ENCODE assay signal across 12 cellular contexts in genomic region chr20:31594002-31594557, GRCh38. TPM values are rescaled to one million over a fixed set of nuclear protein-coding genes. Genes with fewer than 3 reads are reported as not detected.
A peak's percentile ranks its signal among the peaks of the same experiment; 100 is the strongest.
DNase-seq lines count a peak whose midpoint lies in the region; ATAC-seq and TF ChIP-seq lines count a peak whose summit lies in the region.
"Had no signal": no experiment of that assay in that cellular context is flagged by ENCODE, and none has a peak within 500 bp of the region (broad histone marks: within the 10 kb centered on the region; RNA-seq: fewer than 3 reads in every experiment).

No MANE protein-coding gene starts in this region.

- H3K4me1 ChIP-seq in Caco-2 = peaks cover 25% of the 10 kb centered on the region
- H3K4me1 ChIP-seq in PC-9 (replicated peaks; ENCODE audit: insufficient read depth) = peaks cover 60% of the 10 kb centered on the region
- peaks cover 28% of the 10 kb centered on the region for H3K4me1 ChIP-seq in foreskin keratinocyte
- no peaks in the 10 kb centered on the region for H3K4me1 ChIP-seq in CD8-positive, alpha-beta T cell (ENCODE audit: insufficient read depth, low read length)
- no peaks in the 10 kb centered on the region for H3K4me1 ChIP-seq in ovary (ENCODE audit: insufficient read depth)

- TF ChIP-seq EP300 in ovary (IDR thresholded peaks at IDR 0.05) = no peak

- TF ChIP-seq CTCF in Caco-2 (IDR thresholded peaks at IDR 0.05; ENCODE audit: insufficient read depth in 1 of 2, low read depth in 1 of 2, low read length in 1 of 2, severe bottlenecking in 1 of 2, unreplicated experiment in 1 of 2) = no peak
- no peak for TF ChIP-seq CTCF in PC-9 (conservative IDR thresholded peaks at IDR 0.05)
- TF ChIP-seq CTCF in foreskin keratinocyte (conservative IDR thresholded peaks at IDR 0.05) = no peak
- no peak for TF ChIP-seq CTCF in progenitor cell of endocrine pancreas (IDR thresholded peaks at IDR 0.05; ENCODE audit: unreplicated experiment)
- TF ChIP-seq CTCF in CD8-positive, alpha-beta T cell (IDR thresholded peaks at IDR 0.05) = no peak
- no peak for TF ChIP-seq CTCF in ovary (IDR thresholded peaks at IDR 0.05)

- WGBS in ovary, 3 donors = 85 to 92% (median 91%) methylated on average over 13 of the region's 13 CpGs

- no peak overlapping the region for H3K4me3 Mint-ChIP-seq in Caco-2 (ENCODE audit: unreplicated experiment)
- H3K4me3 Mint-ChIP-seq in progenitor cell of endocrine pancreas (ENCODE audit: low read depth) = no peak overlapping the region
- H3K4me3 Mint-ChIP-seq in CD8-positive, alpha-beta T cell = no peak overlapping the region
- H3K4me3 Mint-ChIP-seq: activated CD8-positive, alpha-beta T cell treated with anti-CD3 and anti-CD28 coated beads, Interleukin-2, amount 10 ng/mL, durations not matched to agents 7 days and 5 days had no signal

- H3K27ac Mint-ChIP-seq in Caco-2 (ENCODE audit: unreplicated experiment) (peak overlapping the region; percentile 61), progenitor cell of endocrine pancreas (peak overlapping the region; percentile 74)
- no peak overlapping the region for H3K27ac Mint-ChIP-seq in CD8-positive, alpha-beta T cell
- H3K27ac Mint-ChIP-seq: activated CD8-positive, alpha-beta T cell treated with anti-CD3 and anti-CD28 coated beads, Interleukin-2, amount 10 ng/mL, durations not matched to agents 7 days and 5 days had no signal

- ATAC-seq in foreskin keratinocyte (no peak), HG03097 (IDR thresholded peaks at IDR 0.05; ENCODE audit: low FRiP score, unreplicated experiment) (no peak)
- no peak for ATAC-seq in CD8-positive, alpha-beta T cell
- ATAC-seq: activated CD8-positive, alpha-beta T cell treated with anti-CD3 and anti-CD28 coated beads, Interleukin-2, amount 10 ng/mL, durations not matched to agents 7 days and 5 days had no signal

- CTCF ChIA-PET in Caco-2 (lab: Charles Lee) (interaction anchor here (0.7 to 2.5 kb wide), 5 partner anchors 9 to 34 kb away, joined by 3 to 18 read pairs (median 9); no protein-coding TSS in a partner anchor), PC-9 (lab: Charles Lee) (interaction anchor here (0.7 to 1.9 kb wide), 4 partner anchors 10 to 27 kb away, joined by 3 to 21 read pairs (median 8); no protein-coding TSS in a partner anchor)
- CTCF ChIA-PET in CD8-positive, alpha-beta T cell (lab: Charles Lee) = interaction anchor here (1.0 to 1.9 kb wide), 4 partner anchors 18 to 31 kb away, joined by 4 to 11 read pairs (median 7); no protein-coding TSS in a partner anchor

- no peak overlapping the region for H3K4me3 ChIP-seq in Caco-2 (ENCODE audit: low read depth, low read length)
- peak overlapping the region; percentile 43; the same call in 1 of the 2 replicates for H3K4me3 ChIP-seq in PC-9
- H3K4me3 ChIP-seq in CD8-positive, alpha-beta T cell (ENCODE audit: low read depth, low read length) = no peak overlapping the region
- H3K4me3 ChIP-seq in ovary = no peak overlapping the region

- H3K36me3 Mint-ChIP-seq in Caco-2 (ENCODE audit: insufficient read depth, unreplicated experiment) (no peaks in the 10 kb centered on the region), progenitor cell of endocrine pancreas (ENCODE audit: insufficient read depth) (no peaks in the 10 kb centered on the region)
- H3K36me3 Mint-ChIP-seq in CD8-positive, alpha-beta T cell = no peaks in the 10 kb centered on the region

- no peaks in the 10 kb centered on the region for H4K20me1 ChIP-seq in PC-9 (ENCODE audit: insufficient read depth)

- peaks cover 15% of the 10 kb centered on the region for H3K79me2 ChIP-seq in PC-9 (ENCODE audit: low read depth)

- peak overlapping the region; percentile 66 for H3K4me2 ChIP-seq in PC-9

- H3K9me3 Mint-ChIP-seq in Caco-2 (ENCODE audit: unreplicated experiment) = no peaks in the 10 kb centered on the region
- H3K9me3 Mint-ChIP-seq in progenitor cell of endocrine pancreas (ENCODE audit: low read depth) = no peaks in the 10 kb centered on the region
- H3K9me3 Mint-ChIP-seq in CD8-positive, alpha-beta T cell = no peaks in the 10 kb centered on the region

- H3K27me3 ChIP-seq in Caco-2 (replicated peaks; ENCODE audit: control insufficient read depth, insufficient read depth, low read length) (no peaks in the 10 kb centered on the region), PC-9 (ENCODE audit: insufficient read depth, low read depth) (no peaks in the 10 kb centered on the region), foreskin keratinocyte (no peaks in the 10 kb centered on the region), ovary (no peaks in the 10 kb centered on the region)
- H3K27me3 ChIP-seq in CD8-positive, alpha-beta T cell (ENCODE audit: insufficient read depth, low read length) = no peaks in the 10 kb centered on the region

- no peaks in the 10 kb centered on the region for H3K9me2 ChIP-seq in PC-9 (ENCODE audit: insufficient read depth)

- H3K9me3 ChIP-seq in Caco-2 = no peaks in the 10 kb centered on the region
- no peaks in the 10 kb centered on the region for H3K9me3 ChIP-seq in PC-9 (ENCODE audit: insufficient read depth, low read depth)
- no peaks in the 10 kb centered on the region for H3K9me3 ChIP-seq in CD8-positive, alpha-beta T cell (ENCODE audit: low read length)
- H3K9me3 ChIP-seq in ovary = no peaks in the 10 kb centered on the region

- H3K27me3 Mint-ChIP-seq in Caco-2 (ENCODE audit: insufficient read depth, unreplicated experiment) = no peaks in the 10 kb centered on the region
- no peaks in the 10 kb centered on the region for H3K27me3 Mint-ChIP-seq in progenitor cell of endocrine pancreas
- peaks cover 5% of the 10 kb centered on the region for H3K27me3 Mint-ChIP-seq in CD8-positive, alpha-beta T cell (ENCODE audit: low read depth)

- no TSS peak for BruUV-seq in Caco-2 (replicated peaks; lab: Mats Ljungman, UMichigan)
- BruUV-seq in PC-9 (replicated peaks; lab: Mats Ljungman, UMichigan) = no TSS peak

- no peak for TF ChIP-seq POLR2A in ovary (IDR thresholded peaks at IDR 0.05)

- H2AFZ ChIP-seq in PC-9 = no peak overlapping the region

- H3F3A ChIP-seq in PC-9 (ENCODE audit: insufficient read depth, low read depth) = peaks cover 73% of the 10 kb centered on the region

- intact Hi-C loops in Caco-2 (cut with micrococcal nuclease; ENCODE audit: unreplicated experiment) (no loop called here), PC-9 (cut with micrococcal nuclease; ENCODE audit: unreplicated experiment) (no loop called here), ovary (cut with DNase I) (no loop called here)
- intact Hi-C loops in CD8-positive, alpha-beta T cell (cut with DNase I, micrococcal nuclease) = no loop called here

- POLR2A ChIA-PET in Caco-2 (lab: Charles Lee) = interaction anchor here (1.1 kb wide), 1 partner anchor 10 kb away, joined by 6 read pairs; no protein-coding TSS in a partner anchor
- POLR2A ChIA-PET in PC-9 (lab: Charles Lee; ENCODE audit: unreplicated experiment) = interaction anchor here (0.6 to 2.2 kb wide), 9 partner anchors 9 to 135 kb away, joined by 3 to 82 read pairs (median 26); partner anchors contain the start of gene ID1
- POLR2A ChIA-PET in CD8-positive, alpha-beta T cell (lab: Charles Lee) = no interaction called here

- H3K27ac ChIP-seq in PC-9 (peak overlapping the region; percentile 96), foreskin keratinocyte (peak overlapping the region; percentile 59), ovary (no peak overlapping the region)
- no peak overlapping the region for H3K27ac ChIP-seq in CD8-positive, alpha-beta T cell (ENCODE audit: low read depth, low read length)

- H3K4me1 Mint-ChIP-seq in Caco-2 (ENCODE audit: low read depth, unreplicated experiment) (peaks cover 26% of the 10 kb centered on the region), progenitor cell of endocrine pancreas (ENCODE audit: low read depth) (peaks cover 22% of the 10 kb centered on the region)
- H3K4me1 Mint-ChIP-seq in CD8-positive, alpha-beta T cell (ENCODE audit: low read depth) = no peaks in the 10 kb centered on the region

- DNase-seq in Caco-2 (no peak), PC-9 (no peak), foreskin keratinocyte (no peak), progenitor cell of endocrine pancreas (ENCODE audit: low spot score, unreplicated experiment) (no peak), ovary (no peak), NCI-H146 treated with DMSO at 0.1 percent for 48 hours (lab: John Stamatoyannopoulos, UW; ENCODE audit: unreplicated experiment) (no peak)
- no peak for DNase-seq in CD8-positive, alpha-beta T cell
- DNase-seq: activated CD8-positive, alpha-beta T cell treated with anti-CD3 and anti-CD28 coated beads, Interleukin-2, amount 10 ng/mL, durations not matched to agents 7 days and 5 days; effector CD4-positive, alpha-beta T cell; stimulated activated CD4-positive, alpha-beta T cell treated with anti-CD3 and anti-CD28 coated beads, Interleukin-15, amount 100 ng/mL, for 24 hours had no signal

- H3K36me3 ChIP-seq in Caco-2 (ENCODE audit: control insufficient read depth, insufficient read depth, low read length) (no peaks in the 10 kb centered on the region), PC-9 (ENCODE audit: low read depth) (no peaks in the 10 kb centered on the region), ovary (no peaks in the 10 kb centered on the region)
- H3K36me3 ChIP-seq in CD8-positive, alpha-beta T cell (ENCODE audit: insufficient read depth, low read length) = no peaks in the 10 kb centered on the region

RNA-seq across cellular contexts. Expression of gene ID1, which starts 11.0 kb away (rescaled TPM):
- total RNA-seq in Caco-2 (2022) (157 and 163 TPM in 2 replicates), PC-9 (2021) (74.4 and 164 TPM in 2 replicates), foreskin keratinocyte (18.8 and 27.9 TPM in 2 replicates), progenitor cell of endocrine pancreas (322 and 326 TPM in 2 replicates), ovary (100 to 1,000 TPM in 3 of 7 donors, 10 to 100 TPM in 4; 42.6 to 353 (median 64.2) TPM)
- polyA plus RNA-seq in foreskin keratinocyte (21.4 and 31.9 TPM in 2 replicates), ovary (10 to 100 TPM; 26.0 to 86.9 TPM)
- 10 to 100 TPM in 1 of 2 experiments, 1 to 10 TPM in 1; 8.1 to 11.0 TPM for total RNA-seq in CD8-positive, alpha-beta T cell

RNA-seq across cellular contexts. Expression of gene COX4I2, which starts 43.6 kb away (rescaled TPM):
- total RNA-seq in Caco-2 (2022) (not detected in 2 replicates), PC-9 (2021) (not detected in 2 replicates), foreskin keratinocyte (not detected in 2 replicates), progenitor cell of endocrine pancreas (not detected in 2 replicates), ovary (1 to 10 TPM in 6 of 7 donors, not detected in 1; 1.1 to 3.5 (median 2.1) TPM)
- polyA plus RNA-seq in foreskin keratinocyte (not detected in 2 replicates), ovary (1 to 10 TPM; 3.5 to 6.6 TPM)
- total RNA-seq in CD8-positive, alpha-beta T cell = not detected
- total RNA-seq: activated CD8-positive, alpha-beta T cell treated with anti-CD3 and anti-CD28 coated beads, Interleukin-2, amount 10 ng/mL, durations not matched to agents 7 days and 5 days; NCI-H460 had no signal

Comparison
In these comparisons a context has a peak if more than half of its experiments do, and no peak if none do; other contexts are left out.
1. H3K27ac ChIP-seq: peak in PC-9 (single experiment) and foreskin keratinocyte (single experiment); none in CD8-positive, alpha-beta T cell (single experiment) and ovary (0 of 2).